In the genomic region with DNA sequence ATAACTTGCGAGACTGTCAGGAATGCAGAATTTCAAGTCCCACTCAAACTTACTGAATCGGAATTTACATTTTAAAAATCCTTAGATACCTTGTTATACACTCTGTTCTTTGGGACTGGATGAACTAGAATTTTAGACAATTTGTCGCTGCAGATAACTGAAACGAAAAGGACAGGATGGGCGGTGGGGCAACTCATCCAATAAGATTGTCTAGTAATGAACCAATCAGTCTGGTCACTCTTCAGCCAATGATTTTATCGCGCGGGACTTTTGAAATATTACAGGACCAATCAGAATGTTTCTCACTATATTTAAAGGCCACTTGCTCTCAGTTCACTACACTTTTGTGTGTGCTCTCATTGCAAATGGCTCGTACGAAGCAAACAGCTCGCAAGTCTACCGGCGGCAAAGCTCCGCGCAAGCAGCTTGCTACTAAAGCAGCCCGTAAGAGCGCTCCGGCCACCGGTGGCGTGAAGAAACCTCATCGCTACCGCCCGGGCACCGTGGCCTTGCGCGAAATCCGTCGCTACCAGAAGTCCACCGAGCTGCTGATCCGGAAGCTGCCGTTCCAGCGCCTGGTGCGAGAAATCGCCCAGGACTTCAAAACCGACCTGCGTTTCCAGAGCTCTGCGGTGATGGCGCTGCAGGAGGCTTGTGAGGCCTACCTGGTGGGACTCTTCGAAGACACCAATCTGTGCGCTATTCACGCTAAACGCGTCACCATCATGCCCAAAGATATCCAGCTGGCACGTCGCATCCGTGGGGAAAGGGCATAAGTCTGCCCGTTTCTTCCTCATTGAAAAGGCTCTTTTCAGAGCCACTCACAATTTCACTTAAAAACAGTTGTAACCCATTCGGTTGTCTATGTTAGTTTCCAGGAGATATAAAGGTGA, we compare ENCODE assay signal across 8 cellular contexts. TPM values are rescaled to one million over a fixed set of nuclear protein-coding genes. Genes with fewer than 3 reads are reported as not detected.
DNase-seq lines count a peak whose midpoint lies in the region; ATAC-seq and TF ChIP-seq lines count a peak whose summit lies in the region.

No MANE protein-coding gene starts in this region.

- H3K9me3 ChIP-seq in Panc1 (ENCODE audit: control insufficient read depth, insufficient read depth, low read depth, low read length), result no peaks in the 10 kb centered on the region
- H3K9me3 ChIP-seq in osteoblast (ENCODE audit: low read depth, low read length), result no peaks in the 10 kb centered on the region
- no peaks in the 10 kb centered on the region for H3K9me3 ChIP-seq in SJCRH30 (replicated peaks)

- H2AFZ ChIP-seq in osteoblast (ENCODE audit: low read length), result peak overlapping the region; percentile 82

- ATAC-seq in HG03439 (IDR thresholded peaks at IDR 0.05; ENCODE audit: unreplicated experiment) (peak; percentile 41), Panc1 (peak; percentile 69)

- H3K79me2 ChIP-seq in osteoblast (ENCODE audit: insufficient read depth, low read length), result no peaks in the 10 kb centered on the region

- in situ Hi-C loops in Panc1 (cut with HindIII; ENCODE audit: low pct_unique_long_range_greater_than_20kb, low sequenced_read_pairs), result no loop called here

- H3K4me1 ChIP-seq in Panc1 (ENCODE audit: control insufficient read depth, insufficient read depth, low read length), result peaks cover 36% of the 10 kb centered on the region
- peaks cover 23% of the 10 kb centered on the region for H3K4me1 ChIP-seq in osteoblast (ENCODE audit: insufficient read depth, low read length)
- no peaks in the 10 kb centered on the region for H3K4me1 ChIP-seq in SJCRH30

- no peaks in the 10 kb centered on the region for H4K20me1 ChIP-seq in osteoblast (ENCODE audit: insufficient read depth, low read length)

- H3K36me3 ChIP-seq in Panc1 (ENCODE audit: control insufficient read depth, insufficient read depth, low read length), result no peaks in the 10 kb centered on the region; the same call in 1 of the 2 replicates
- H3K36me3 ChIP-seq in osteoblast (ENCODE audit: insufficient read depth, low read length), result no peaks in the 10 kb centered on the region
- no peaks in the 10 kb centered on the region for H3K36me3 ChIP-seq in SJCRH30

- peak overlapping the region; percentile 99 for H3K27ac ChIP-seq in Panc1 (ENCODE audit: low read length)
- peak overlapping the region; percentile 89 for H3K27ac ChIP-seq in osteoblast (ENCODE audit: low read depth, low read length)
- no peak overlapping the region for H3K27ac ChIP-seq in SJCRH30

- peak; percentile 100 for TF ChIP-seq POLR2A in GM19193 (IDR thresholded peaks at IDR 0.05; ENCODE audit: extremely low read depth, insufficient read depth, insufficient read length)

- TF ChIP-seq CTCF in Panc1 (IDR thresholded peaks at IDR 0.05) (peak; percentile 44), foreskin fibroblast (IDR thresholded peaks at IDR 0.05; ENCODE audit: low read depth, low read length) (peak; percentile 9), osteoblast (IDR thresholded peaks at IDR 0.05; ENCODE audit: extremely low read depth, low read depth, low read length) (peak; percentile 16)

- peak overlapping the region; percentile 52 to 60 for H3K4me3 ChIP-seq in Panc1 (ENCODE audit: low read depth in 2 of 2, low read length in 2 of 2)
- peak overlapping the region; percentile 49 to 62 for H3K4me3 ChIP-seq in foreskin fibroblast (ENCODE audit: low read depth in 1 of 2, low read length in 2 of 2)
- H3K4me3 ChIP-seq in osteoblast (ENCODE audit: insufficient read depth, low read length), result peak overlapping the region; percentile 71
- no peak overlapping the region for H3K4me3 ChIP-seq in SJCRH30

- intact Hi-C loops in Panc1 (cut with micrococcal nuclease; ENCODE audit: unreplicated experiment), result loop anchor here (2.0 kb wide), 1 partner anchor 18 kb away; a partner anchor contains a TSS

- POLR2A ChIA-PET in Panc1 (lab: Charles Lee), result interaction anchor here (0.6 to 6.2 kb wide), 6 partner anchors 11 to 281 kb away, joined by 3 to 207 read pairs (median 10); a partner anchor contains a TSS

- peak overlapping the region; percentile 96 for H3K4me2 ChIP-seq in osteoblast (ENCODE audit: insufficient read depth, low read length)

- TSS peak; percentile 100 for BruUV-seq in Panc1 (replicated peaks; lab: Mats Ljungman, UMichigan)

- CTCF ChIA-PET in Panc1 (lab: Charles Lee), result interaction anchor here (0.6 kb wide), 1 partner anchor 1582 kb away, joined by 3 read pairs; no protein-coding TSS in a partner anchor

- DNase-seq in Ammon's horn (ENCODE audit: low spot score), result peak; percentile 91
- DNase-seq in Panc1 (ENCODE audit: low read depth, low spot score), result peak; percentile 98
- DNase-seq in activated gamma-delta T cell treated with anti-CD3 and anti-CD28 coated beads, Interleukin-2, amount 50 U/mL, for 16 hours (ENCODE audit: low read depth), result peak; percentile 73
- DNase-seq in foreskin fibroblast, result peak; percentile 89 to 94
- DNase-seq in osteoblast (ENCODE audit: insufficient read length, low spot score, missing footprints), result peak; percentile 96
- no peak for DNase-seq in SJCRH30

- H3K27me3 ChIP-seq in Panc1 (ENCODE audit: control insufficient read depth, insufficient read depth, low read length) (no peaks in the 10 kb centered on the region), osteoblast (ENCODE audit: insufficient read depth, low read length) (no peaks in the 10 kb centered on the region), SJCRH30 (no peaks in the 10 kb centered on the region)

RNA-seq across cellular contexts. Expression of a gene that starts 41.9 kb away (rescaled TPM):
- total RNA-seq in Panc1 (2021; ENCODE audit: unreplicated experiment) (12.1 TPM), osteoblast (14.1 and 15.9 TPM in 2 replicates)
- 17.7 TPM for polyA plus RNA-seq in Panc1 (2012; ENCODE audit: insufficient read length)
- total RNA-seq in SJCRH30 (2014; rRNA removed; shearing (Covaris generic)), result 0.33 and 0.67 TPM in 2 replicates

Comparison
In these comparisons a context has a peak if more than half of its experiments do, and no peak if none do; other contexts are left out.
1. DNase-seq: peak in Ammon's horn (single experiment), Panc1 (single experiment), activated gamma-delta T cell treated with anti-CD3 and anti-CD28 coated beads, Interleukin-2, amount 50 U/mL, for 16 hours (single experiment), foreskin fibroblast (2 of 2) and osteoblast (single experiment); none in SJCRH30 (0 of 2).
2. Peak in every context shown above with its lines, with median percentiles within 50 percentile points of each other: CTCF ChIP-seq.